Comparison of ENCODE assay signal across 1 cellular context in genomic region chr21:42254631-42255030, GRCh38.
TF ChIP-seq lines count a peak whose summit lies in the region.

No MANE protein-coding gene starts in this region.

TF ChIP-seq in neural cell, 6 proteins besides CTCF, POLR2A, EP300 and RAD21 (continued from another document):
- TF ChIP-seq REST (IDR thresholded peaks at IDR 0.05; ENCODE audit: borderline replicate concordance) (no peak), SMC3 (conservative IDR thresholded peaks at IDR 0.05; ENCODE audit: poor library complexity) (no peak), TAF1 (IDR thresholded peaks at IDR 0.05; ENCODE audit: low read depth) (no peak)
TF ChIP-seq in neural cell: peak in this region for 0.
